In the genomic region with DNA sequence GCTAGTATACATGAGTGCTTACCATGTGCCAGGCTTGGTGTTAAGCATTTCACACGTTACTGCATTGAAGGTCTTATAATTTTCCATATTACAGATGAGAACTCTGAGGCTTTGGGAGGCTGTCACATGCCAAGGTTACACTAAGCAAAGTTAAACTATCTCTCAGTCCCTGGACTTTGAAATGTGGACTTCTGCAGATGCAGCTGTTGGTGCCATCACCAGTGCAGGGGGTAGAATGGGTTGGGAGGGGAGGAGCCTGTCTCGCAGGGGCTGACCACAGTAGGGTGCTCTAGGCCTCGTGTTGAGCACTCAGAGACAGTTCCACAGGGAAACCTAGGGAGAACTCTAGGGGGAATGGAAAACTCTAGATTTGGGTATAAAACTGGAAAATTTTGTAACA, we compare ENCODE assay signal across 1 cellular context.
TF ChIP-seq lines count a peak whose summit lies in the region.

No MANE protein-coding gene starts in this region.

TF ChIP-seq in HepG2, 621 proteins besides CTCF, POLR2A, EP300 and RAD21 (continued from another document and continues in another):
- TF ChIP-seq TBL1XR1 (IDR thresholded peaks at IDR 0.05; ENCODE audit: borderline replicate concordance, low read length, partially characterized antibody) (no peak), POLR2AphosphoS2 (IDR thresholded peaks at IDR 0.05; ENCODE audit: low read depth, low read length) (no peak), NFIB (CRISPR knock-in tag; IDR thresholded peaks at IDR 0.05; ENCODE audit: borderline replicate concordance) (no peak), ZNF256 (CRISPR knock-in tag; conservative IDR thresholded peaks at IDR 0.05) (no peak), ZNF883 (CRISPR knock-in tag; IDR thresholded peaks at IDR 0.05; ENCODE audit: not compliant biosample characterization) (no peak), LCORL (IDR thresholded peaks at IDR 0.05) (no peak), LCORL (CRISPR knock-in tag; IDR thresholded peaks at IDR 0.05) (no peak), ATM (IDR thresholded peaks at IDR 0.05; ENCODE audit: borderline replicate concordance) (no peak), ZSCAN31 (CRISPR knock-in tag; IDR thresholded peaks at IDR 0.05; ENCODE audit: low read depth) (no peak), ZBTB3 (CRISPR knock-in tag; IDR thresholded peaks at IDR 0.05; ENCODE audit: borderline replicate concordance, low read depth) (no peak), ELF1 (CRISPR knock-in tag; IDR thresholded peaks at IDR 0.05) (no peak), ZNF260 (CRISPR knock-in tag; IDR thresholded peaks at IDR 0.05; ENCODE audit: borderline replicate concordance, low read depth) (no peak), ZNF749 (CRISPR knock-in tag; IDR thresholded peaks at IDR 0.05; ENCODE audit: borderline replicate concordance) (no peak), SMARCC2 (IDR thresholded peaks at IDR 0.05) (no peak), ARID2 (CRISPR knock-in tag; IDR thresholded peaks at IDR 0.05; ENCODE audit: borderline replicate concordance) (no peak), ESRRA (CRISPR knock-in tag; IDR thresholded peaks at IDR 0.05; ENCODE audit: low read depth) (peak; percentile 63; the same call in 1 of the 2 replicates), TMF1 (CRISPR knock-in tag; IDR thresholded peaks at IDR 0.05; ENCODE audit: low read depth) (no peak), MAF1 (CRISPR knock-in tag; IDR thresholded peaks at IDR 0.05; ENCODE audit: borderline replicate concordance) (no peak), ZNF24 (IDR thresholded peaks at IDR 0.05) (no peak), ZNF629 (CRISPR knock-in tag; conservative IDR thresholded peaks at IDR 0.05) (peak; percentile 94), KLF11 (CRISPR knock-in tag; IDR thresholded peaks at IDR 0.05) (no peak), ZNF674 (CRISPR knock-in tag; IDR thresholded peaks at IDR 0.05; ENCODE audit: low read depth) (no peak), ATF7 (IDR thresholded peaks at IDR 0.05) (no peak), ATF7 (CRISPR knock-in tag; IDR thresholded peaks at IDR 0.05) (no peak), SMYD3 (CRISPR knock-in tag; IDR thresholded peaks at IDR 0.05) (no peak), HMG20B (CRISPR knock-in tag; conservative IDR thresholded peaks at IDR 0.05) (no peak)
- TF ChIP-seq, protein P1, sequence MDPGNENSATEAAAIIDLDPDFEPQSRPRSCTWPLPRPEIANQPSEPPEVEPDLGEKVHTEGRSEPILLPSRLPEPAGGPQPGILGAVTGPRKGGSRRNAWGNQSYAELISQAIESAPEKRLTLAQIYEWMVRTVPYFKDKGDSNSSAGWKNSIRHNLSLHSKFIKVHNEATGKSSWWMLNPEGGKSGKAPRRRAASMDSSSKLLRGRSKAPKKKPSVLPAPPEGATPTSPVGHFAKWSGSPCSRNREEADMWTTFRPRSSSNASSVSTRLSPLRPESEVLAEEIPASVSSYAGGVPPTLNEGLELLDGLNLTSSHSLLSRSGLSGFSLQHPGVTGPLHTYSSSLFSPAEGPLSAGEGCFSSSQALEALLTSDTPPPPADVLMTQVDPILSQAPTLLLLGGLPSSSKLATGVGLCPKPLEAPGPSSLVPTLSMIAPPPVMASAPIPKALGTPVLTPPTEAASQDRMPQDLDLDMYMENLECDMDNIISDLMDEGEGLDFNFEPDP (CRISPR knock-in tag; conservative IDR thresholded peaks at IDR 0.05): no peak
- TF ChIP-seq, protein P2, sequence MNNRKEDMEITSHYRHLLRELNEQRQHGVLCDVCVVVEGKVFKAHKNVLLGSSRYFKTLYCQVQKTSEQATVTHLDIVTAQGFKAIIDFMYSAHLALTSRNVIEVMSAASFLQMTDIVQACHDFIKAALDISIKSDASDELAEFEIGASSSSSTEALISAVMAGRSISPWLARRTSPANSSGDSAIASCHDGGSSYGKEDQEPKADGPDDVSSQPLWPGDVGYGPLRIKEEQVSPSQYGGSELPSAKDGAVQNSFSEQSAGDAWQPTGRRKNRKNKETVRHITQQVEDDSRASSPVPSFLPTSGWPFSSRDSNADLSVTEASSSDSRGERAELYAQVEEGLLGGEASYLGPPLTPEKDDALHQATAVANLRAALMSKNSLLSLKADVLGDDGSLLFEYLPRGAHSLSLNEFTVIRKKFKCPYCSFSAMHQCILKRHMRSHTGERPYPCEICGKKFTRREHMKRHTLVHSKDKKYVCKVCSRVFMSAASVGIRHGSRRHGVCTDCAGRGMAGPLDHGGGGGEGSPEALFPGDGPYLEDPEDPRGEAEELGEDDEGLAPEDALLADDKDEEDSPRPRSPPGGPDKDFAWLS (CRISPR knock-in tag; IDR thresholded peaks at IDR 0.05; ENCODE audit: borderline replicate concordance): no peak
- TF ChIP-seq, protein P3, sequence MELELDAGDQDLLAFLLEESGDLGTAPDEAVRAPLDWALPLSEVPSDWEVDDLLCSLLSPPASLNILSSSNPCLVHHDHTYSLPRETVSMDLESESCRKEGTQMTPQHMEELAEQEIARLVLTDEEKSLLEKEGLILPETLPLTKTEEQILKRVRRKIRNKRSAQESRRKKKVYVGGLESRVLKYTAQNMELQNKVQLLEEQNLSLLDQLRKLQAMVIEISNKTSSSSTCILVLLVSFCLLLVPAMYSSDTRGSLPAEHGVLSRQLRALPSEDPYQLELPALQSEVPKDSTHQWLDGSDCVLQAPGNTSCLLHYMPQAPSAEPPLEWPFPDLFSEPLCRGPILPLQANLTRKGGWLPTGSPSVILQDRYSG (CRISPR knock-in tag; IDR thresholded peaks at IDR 0.05): no peak
- TF ChIP-seq, protein P4, sequence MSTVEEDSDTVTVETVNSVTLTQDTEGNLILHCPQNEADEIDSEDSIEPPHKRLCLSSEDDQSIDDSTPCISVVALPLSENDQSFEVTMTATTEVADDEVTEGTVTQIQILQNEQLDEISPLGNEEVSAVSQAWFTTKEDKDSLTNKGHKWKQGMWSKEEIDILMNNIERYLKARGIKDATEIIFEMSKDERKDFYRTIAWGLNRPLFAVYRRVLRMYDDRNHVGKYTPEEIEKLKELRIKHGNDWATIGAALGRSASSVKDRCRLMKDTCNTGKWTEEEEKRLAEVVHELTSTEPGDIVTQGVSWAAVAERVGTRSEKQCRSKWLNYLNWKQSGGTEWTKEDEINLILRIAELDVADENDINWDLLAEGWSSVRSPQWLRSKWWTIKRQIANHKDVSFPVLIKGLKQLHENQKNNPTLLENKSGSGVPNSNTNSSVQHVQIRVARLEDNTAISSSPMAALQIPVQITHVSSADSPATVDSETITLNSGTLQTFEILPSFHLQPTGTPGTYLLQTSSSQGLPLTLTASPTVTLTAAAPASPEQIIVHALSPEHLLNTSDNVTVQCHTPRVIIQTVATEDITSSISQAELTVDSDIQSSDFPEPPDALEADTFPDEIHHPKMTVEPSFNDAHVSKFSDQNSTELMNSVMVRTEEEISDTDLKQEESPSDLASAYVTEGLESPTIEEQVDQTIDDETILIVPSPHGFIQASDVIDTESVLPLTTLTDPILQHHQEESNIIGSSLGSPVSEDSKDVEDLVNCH (CRISPR knock-in tag; IDR thresholded peaks at IDR 0.05): no peak
- TF ChIP-seq, protein P5, sequence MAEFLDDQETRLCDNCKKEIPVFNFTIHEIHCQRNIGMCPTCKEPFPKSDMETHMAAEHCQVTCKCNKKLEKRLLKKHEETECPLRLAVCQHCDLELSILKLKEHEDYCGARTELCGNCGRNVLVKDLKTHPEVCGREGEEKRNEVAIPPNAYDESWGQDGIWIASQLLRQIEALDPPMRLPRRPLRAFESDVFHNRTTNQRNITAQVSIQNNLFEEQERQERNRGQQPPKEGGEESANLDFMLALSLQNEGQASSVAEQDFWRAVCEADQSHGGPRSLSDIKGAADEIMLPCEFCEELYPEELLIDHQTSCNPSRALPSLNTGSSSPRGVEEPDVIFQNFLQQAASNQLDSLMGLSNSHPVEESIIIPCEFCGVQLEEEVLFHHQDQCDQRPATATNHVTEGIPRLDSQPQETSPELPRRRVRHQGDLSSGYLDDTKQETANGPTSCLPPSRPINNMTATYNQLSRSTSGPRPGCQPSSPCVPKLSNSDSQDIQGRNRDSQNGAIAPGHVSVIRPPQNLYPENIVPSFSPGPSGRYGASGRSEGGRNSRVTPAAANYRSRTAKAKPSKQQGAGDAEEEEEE (CRISPR knock-in tag; IDR thresholded peaks at IDR 0.05; ENCODE audit: borderline replicate concordance): no peak
- TF ChIP-seq, protein P6, sequence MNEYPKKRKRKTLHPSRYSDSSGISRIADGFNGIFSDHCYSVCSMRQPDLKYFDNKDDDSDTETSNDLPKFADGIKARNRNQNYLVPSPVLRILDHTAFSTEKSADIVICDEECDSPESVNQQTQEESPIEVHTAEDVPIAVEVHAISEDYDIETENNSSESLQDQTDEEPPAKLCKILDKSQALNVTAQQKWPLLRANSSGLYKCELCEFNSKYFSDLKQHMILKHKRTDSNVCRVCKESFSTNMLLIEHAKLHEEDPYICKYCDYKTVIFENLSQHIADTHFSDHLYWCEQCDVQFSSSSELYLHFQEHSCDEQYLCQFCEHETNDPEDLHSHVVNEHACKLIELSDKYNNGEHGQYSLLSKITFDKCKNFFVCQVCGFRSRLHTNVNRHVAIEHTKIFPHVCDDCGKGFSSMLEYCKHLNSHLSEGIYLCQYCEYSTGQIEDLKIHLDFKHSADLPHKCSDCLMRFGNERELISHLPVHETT (CRISPR knock-in tag; conservative IDR thresholded peaks at IDR 0.05): no peak
- TF ChIP-seq, protein P7, sequence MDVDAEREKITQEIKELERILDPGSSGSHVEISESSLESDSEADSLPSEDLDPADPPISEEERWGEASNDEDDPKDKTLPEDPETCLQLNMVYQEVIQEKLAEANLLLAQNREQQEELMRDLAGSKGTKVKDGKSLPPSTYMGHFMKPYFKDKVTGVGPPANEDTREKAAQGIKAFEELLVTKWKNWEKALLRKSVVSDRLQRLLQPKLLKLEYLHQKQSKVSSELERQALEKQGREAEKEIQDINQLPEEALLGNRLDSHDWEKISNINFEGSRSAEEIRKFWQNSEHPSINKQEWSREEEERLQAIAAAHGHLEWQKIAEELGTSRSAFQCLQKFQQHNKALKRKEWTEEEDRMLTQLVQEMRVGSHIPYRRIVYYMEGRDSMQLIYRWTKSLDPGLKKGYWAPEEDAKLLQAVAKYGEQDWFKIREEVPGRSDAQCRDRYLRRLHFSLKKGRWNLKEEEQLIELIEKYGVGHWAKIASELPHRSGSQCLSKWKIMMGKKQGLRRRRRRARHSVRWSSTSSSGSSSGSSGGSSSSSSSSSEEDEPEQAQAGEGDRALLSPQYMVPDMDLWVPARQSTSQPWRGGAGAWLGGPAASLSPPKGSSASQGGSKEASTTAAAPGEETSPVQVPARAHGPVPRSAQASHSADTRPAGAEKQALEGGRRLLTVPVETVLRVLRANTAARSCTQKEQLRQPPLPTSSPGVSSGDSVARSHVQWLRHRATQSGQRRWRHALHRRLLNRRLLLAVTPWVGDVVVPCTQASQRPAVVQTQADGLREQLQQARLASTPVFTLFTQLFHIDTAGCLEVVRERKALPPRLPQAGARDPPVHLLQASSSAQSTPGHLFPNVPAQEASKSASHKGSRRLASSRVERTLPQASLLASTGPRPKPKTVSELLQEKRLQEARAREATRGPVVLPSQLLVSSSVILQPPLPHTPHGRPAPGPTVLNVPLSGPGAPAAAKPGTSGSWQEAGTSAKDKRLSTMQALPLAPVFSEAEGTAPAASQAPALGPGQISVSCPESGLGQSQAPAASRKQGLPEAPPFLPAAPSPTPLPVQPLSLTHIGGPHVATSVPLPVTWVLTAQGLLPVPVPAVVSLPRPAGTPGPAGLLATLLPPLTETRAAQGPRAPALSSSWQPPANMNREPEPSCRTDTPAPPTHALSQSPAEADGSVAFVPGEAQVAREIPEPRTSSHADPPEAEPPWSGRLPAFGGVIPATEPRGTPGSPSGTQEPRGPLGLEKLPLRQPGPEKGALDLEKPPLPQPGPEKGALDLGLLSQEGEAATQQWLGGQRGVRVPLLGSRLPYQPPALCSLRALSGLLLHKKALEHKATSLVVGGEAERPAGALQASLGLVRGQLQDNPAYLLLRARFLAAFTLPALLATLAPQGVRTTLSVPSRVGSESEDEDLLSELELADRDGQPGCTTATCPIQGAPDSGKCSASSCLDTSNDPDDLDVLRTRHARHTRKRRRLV (CRISPR knock-in tag; IDR thresholded peaks at IDR 0.05): no peak
- TF ChIP-seq, protein P8, sequence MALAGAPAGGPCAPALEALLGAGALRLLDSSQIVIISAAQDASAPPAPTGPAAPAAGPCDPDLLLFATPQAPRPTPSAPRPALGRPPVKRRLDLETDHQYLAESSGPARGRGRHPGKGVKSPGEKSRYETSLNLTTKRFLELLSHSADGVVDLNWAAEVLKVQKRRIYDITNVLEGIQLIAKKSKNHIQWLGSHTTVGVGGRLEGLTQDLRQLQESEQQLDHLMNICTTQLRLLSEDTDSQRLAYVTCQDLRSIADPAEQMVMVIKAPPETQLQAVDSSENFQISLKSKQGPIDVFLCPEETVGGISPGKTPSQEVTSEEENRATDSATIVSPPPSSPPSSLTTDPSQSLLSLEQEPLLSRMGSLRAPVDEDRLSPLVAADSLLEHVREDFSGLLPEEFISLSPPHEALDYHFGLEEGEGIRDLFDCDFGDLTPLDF (CRISPR knock-in tag; IDR thresholded peaks at IDR 0.05): no peak
- TF ChIP-seq, protein P9, sequence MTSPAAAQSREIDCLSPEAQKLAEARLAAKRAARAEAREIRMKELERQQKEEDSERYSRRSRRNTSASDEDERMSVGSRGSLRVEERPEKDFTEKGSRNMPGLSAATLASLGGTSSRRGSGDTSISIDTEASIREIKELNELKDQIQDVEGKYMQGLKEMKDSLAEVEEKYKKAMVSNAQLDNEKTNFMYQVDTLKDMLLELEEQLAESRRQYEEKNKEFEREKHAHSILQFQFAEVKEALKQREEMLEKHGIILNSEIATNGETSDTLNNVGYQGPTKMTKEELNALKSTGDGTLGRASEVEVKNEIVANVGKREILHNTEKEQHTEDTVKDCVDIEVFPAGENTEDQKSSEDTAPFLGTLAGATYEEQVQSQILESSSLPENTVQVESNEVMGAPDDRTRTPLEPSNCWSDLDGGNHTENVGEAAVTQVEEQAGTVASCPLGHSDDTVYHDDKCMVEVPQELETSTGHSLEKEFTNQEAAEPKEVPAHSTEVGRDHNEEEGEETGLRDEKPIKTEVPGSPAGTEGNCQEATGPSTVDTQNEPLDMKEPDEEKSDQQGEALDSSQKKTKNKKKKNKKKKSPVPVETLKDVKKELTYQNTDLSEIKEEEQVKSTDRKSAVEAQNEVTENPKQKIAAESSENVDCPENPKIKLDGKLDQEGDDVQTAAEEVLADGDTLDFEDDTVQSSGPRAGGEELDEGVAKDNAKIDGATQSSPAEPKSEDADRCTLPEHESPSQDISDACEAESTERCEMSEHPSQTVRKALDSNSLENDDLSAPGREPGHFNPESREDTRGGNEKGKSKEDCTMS (CRISPR knock-in tag; conservative IDR thresholded peaks at IDR 0.05): no peak
- TF ChIP-seq, protein P10, sequence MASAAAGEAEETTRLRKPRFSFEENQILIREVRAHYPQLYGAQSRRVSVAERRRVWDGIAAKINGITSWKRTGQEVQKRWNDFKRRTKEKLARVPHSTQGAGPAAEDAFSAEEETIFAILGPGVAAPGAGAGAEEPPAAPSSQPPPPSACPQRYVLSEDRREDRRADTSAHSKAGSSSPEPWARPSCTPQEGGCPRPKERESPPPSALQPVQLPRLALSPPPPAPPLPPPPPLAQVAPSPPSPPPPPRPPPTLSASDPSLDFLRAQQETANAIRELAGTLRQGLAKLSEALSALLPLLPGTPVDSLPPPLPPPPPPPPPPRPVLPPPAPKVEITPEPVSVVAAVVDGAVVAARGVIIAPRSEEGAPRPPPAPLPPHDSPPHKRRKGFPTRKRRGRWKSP (CRISPR knock-in tag; IDR thresholded peaks at IDR 0.05): no peak
